Comparison of ENCODE assay signal across 18 cellular contexts in genomic region chr2:47119001-47119400, GRCh38. TPM values are rescaled to one million over a fixed set of nuclear protein-coding genes. Genes with fewer than 3 reads are reported as not detected.
A peak's percentile ranks its signal among the peaks of the same experiment; 100 is the strongest.
DNase-seq lines count a peak whose midpoint lies in the region; ATAC-seq and TF ChIP-seq lines count a peak whose summit lies in the region.
"Had no signal": no experiment of that assay in that cellular context is flagged by ENCODE, and none has a peak within 500 bp of the region (broad histone marks: within the 10 kb centered on the region; RNA-seq: fewer than 3 reads in every experiment).

No MANE protein-coding gene starts in this region.

- H3K4me3 ChIP-seq in RWPE2 (ENCODE audit: severe bottlenecking) = no peak overlapping the region
- H3K4me3 ChIP-seq: prostate gland had no signal

- DNase-seq in EL (peak; percentile 78), RWPE2 (ENCODE audit: low spot score) (no peak), fibroblast of gingiva (ENCODE audit: low read depth) (peak; percentile 38), pulmonary artery endothelial cell (ENCODE audit: low read depth, low spot score) (peak; percentile 24), LoVo (ENCODE audit: low spot score) (no peak), T-helper 1 cell (no peak), T1000 (lab: John Stamatoyannopoulos, UW) (no peak)
- DNase-seq: activated effector memory CD4-positive, alpha-beta T cell treated with anti-CD3 and anti-CD28 coated beads, Interleukin-2, amount 50 U/mL, for 16 hours; CD4-positive, CD25-positive, alpha-beta regulatory T cell; GDM1; midbrain; NCI-H1694 treated with DMSO at 0.1 percent for 48 hours; RPMI8226; stimulated activated CD4-positive, alpha-beta T cell treated with anti-CD3 and anti-CD28 coated beads, Interleukin-4, amount 100 ng/mL, for 24 hours; stimulated activated naive CD4-positive, alpha-beta T cell treated with Interleukin-2 at 50 U/mL for 16 hours had no signal

- TF ChIP-seq CTCF in RWPE2 (IDR thresholded peaks at IDR 0.05; ENCODE audit: poor library complexity, severe bottlenecking) = no peak

- no peaks in the 10 kb centered on the region for H3K27me3 ChIP-seq in RWPE2 (ENCODE audit: insufficient read depth, poor library complexity, severe bottlenecking)

- no peaks in the 10 kb centered on the region for H3K9me3 ChIP-seq in RWPE2 (ENCODE audit: severe bottlenecking)
- H3K9me3 ChIP-seq: prostate gland had no signal

- H3K27ac ChIP-seq in RWPE2 (ENCODE audit: poor library complexity, severe bottlenecking) = peak overlapping the region; percentile 91
- H3K27ac ChIP-seq: prostate gland had no signal

- ATAC-seq in RWPE2 (ENCODE audit: low read depth) = peak; percentile 84
- no peak for ATAC-seq in GM19351 (IDR thresholded peaks at IDR 0.05; ENCODE audit: unreplicated experiment)

- H3K4me1 ChIP-seq in RWPE2 (ENCODE audit: insufficient read depth, poor library complexity, severe bottlenecking) = peaks cover 27% of the 10 kb centered on the region
- H3K4me1 ChIP-seq: prostate gland had no signal

- no peaks in the 10 kb centered on the region for H3K36me3 ChIP-seq in RWPE2 (ENCODE audit: low read depth)
- H3K36me3 ChIP-seq: prostate gland had no signal

RNA-seq across cellular contexts. Expression of gene STPG4, which starts 36.1 kb away (rescaled TPM):
- total RNA-seq in pulmonary artery endothelial cell = 0.11 TPM in 1 of 2 replicates, not detected in the other
- total RNA-seq: cardiac septum had no signal

RNA-seq across cellular contexts. Expression of gene CALM2, which starts 57.3 kb away (rescaled TPM):
- total RNA-seq in pulmonary artery endothelial cell = 508 and 646 TPM in 2 replicates

Comparison
In these comparisons a context has a peak if more than half of its experiments do, and no peak if none do; other contexts are left out.
1. DNase-seq: peak in EL (single experiment), fibroblast of gingiva (single experiment) and pulmonary artery endothelial cell (single experiment); none in RWPE2 (single experiment), LoVo (single experiment), T-helper 1 cell (0 of 5) and T1000 (single experiment).